In the genomic region with DNA sequence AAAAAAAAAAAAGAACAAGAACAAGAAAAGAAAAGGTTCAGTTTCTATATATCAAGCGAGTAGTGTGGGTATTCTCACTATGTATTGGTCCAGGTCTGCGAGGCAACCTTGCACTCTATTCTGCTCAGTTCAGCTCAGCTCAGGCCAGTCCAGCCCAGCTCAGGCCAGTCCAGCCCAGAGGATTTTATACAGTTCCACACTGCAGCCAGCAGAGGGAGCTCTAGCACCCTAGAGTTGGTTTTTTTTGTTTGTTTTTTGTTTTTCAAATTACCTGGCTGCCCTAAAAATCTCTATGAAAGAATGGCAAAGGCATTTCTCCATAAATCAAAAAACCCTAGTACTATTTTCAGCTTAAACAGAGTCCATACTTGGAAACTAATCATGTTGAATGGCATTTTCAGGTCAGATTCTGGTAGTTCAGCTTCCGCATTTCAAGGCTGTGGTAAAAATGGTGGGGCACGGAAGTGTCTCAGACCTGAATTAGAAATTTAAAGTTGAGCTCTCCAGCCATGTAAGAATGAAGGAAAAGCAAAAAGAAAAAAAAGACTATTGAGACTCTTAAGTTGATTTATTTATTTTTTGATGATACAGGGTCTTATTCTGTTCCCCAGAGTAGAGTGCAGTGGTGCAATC, we compare ENCODE assay signal across 8 cellular contexts. TPM values are rescaled to one million over a fixed set of nuclear protein-coding genes. Genes with fewer than 3 reads are reported as not detected.
DNase-seq lines count a peak whose midpoint lies in the region; ATAC-seq, FAIRE-seq and TF ChIP-seq lines count a peak whose summit lies in the region.

No MANE protein-coding gene starts in this region.

- H3K4me2 ChIP-seq in astrocyte (ENCODE audit: low read length) = no peak overlapping the region

- no peak for ATAC-seq in HG03571 (IDR thresholded peaks at IDR 0.05; ENCODE audit: unreplicated experiment)

- H3K27ac Mint-ChIP-seq in astrocyte (ENCODE audit: unreplicated experiment) = no peak overlapping the region

- H3K36me3 ChIP-seq in astrocyte (ENCODE audit: insufficient read depth, low read length) (peaks cover 31% of the 10 kb centered on the region), spleen (peaks cover 0 to 90% (median 21%) of the 10 kb centered on the region in 6 donors)

- no peaks in the 10 kb centered on the region for H4K20me1 ChIP-seq in astrocyte (ENCODE audit: insufficient read depth, low read length)

- no peaks in the 10 kb centered on the region for H3K27me3 Mint-ChIP-seq in astrocyte (ENCODE audit: low read depth, unreplicated experiment)

- intact Hi-C loops in spleen (cut with DNase I; ENCODE audit: low total_unique reads) = loop anchor here (2.0 to 5.0 kb wide), 2 partner anchors 258 to 280 kb away; no protein-coding TSS in a partner anchor

- H3K9me3 ChIP-seq in astrocyte (ENCODE audit: insufficient read depth, low read depth, low read length) (no peaks in the 10 kb centered on the region), spleen (no peaks in the 10 kb centered on the region)

- no peak overlapping the region for H3K4me3 ChIP-seq in astrocyte (ENCODE audit: insufficient read depth, low read depth, low read length)
- no peak overlapping the region for H3K4me3 ChIP-seq in spleen

- FAIRE-seq in astrocyte (lab: Jason Lieb, UNC) = no peak

- H3K9ac ChIP-seq in astrocyte (ENCODE audit: low read length) = no peak overlapping the region

- H3K4me1 ChIP-seq in astrocyte (ENCODE audit: insufficient read depth, low read length) (no peaks in the 10 kb centered on the region), spleen (no peaks in the 10 kb centered on the region)

- no peak for TF ChIP-seq POLR2A in spleen (IDR thresholded peaks at IDR 0.05)

- H3K27ac ChIP-seq in astrocyte (ENCODE audit: low read depth, low read length) (no peak overlapping the region), spleen (no peak overlapping the region)

- no peak overlapping the region for H2AFZ ChIP-seq in astrocyte (ENCODE audit: low read depth, low read length)

- H3K4me1 Mint-ChIP-seq in astrocyte (ENCODE audit: low read depth, unreplicated experiment) = no peaks in the 10 kb centered on the region

- H3K27me3 ChIP-seq in astrocyte (ENCODE audit: insufficient read depth, low read length) (no peaks in the 10 kb centered on the region), spleen (replicated peaks in 1 of 7) (no peaks in the 10 kb centered on the region)

- TF ChIP-seq CTCF in astrocyte (IDR thresholded peaks at IDR 0.05; ENCODE audit: insufficient read depth, low read depth, low read length) = peak; percentile 93
- peak; percentile 44 to 88 (median 78) for TF ChIP-seq CTCF in spleen (IDR thresholded peaks at IDR 0.05 in 8 of 11, conservative IDR thresholded peaks at IDR 0.05 in 3 of 11)

- WGBS in spleen, 5 donors = 59 to 75% (median 63%) methylated on average over 4 of the region's 4 CpGs

- H3K9me3 Mint-ChIP-seq in astrocyte (ENCODE audit: unreplicated experiment) = no peaks in the 10 kb centered on the region

- no peak overlapping the region for H3K4me3 Mint-ChIP-seq in astrocyte (ENCODE audit: unreplicated experiment)

- peaks cover 10% of the 10 kb centered on the region for H3K36me3 Mint-ChIP-seq in astrocyte (ENCODE audit: low read depth, unreplicated experiment)

- in situ Hi-C loops in SK-MEL-5 (cut with HindIII; ENCODE audit: low pct_unique_long_range_greater_than_20kb, low sequenced_read_pairs) = no loop called here

- peak; percentile 38 for DNase-seq in DMS153 treated with DMSO at 0.1 percent for 48 hours (lab: John Stamatoyannopoulos, UW; ENCODE audit: unreplicated experiment)
- no peak for DNase-seq in DMS153 (lab: John Stamatoyannopoulos, UW)
- DNase-seq in HK-2 (ENCODE audit: unreplicated experiment) = peak; percentile 47
- DNase-seq in SK-MEL-5 (ENCODE audit: low read depth, low spot score) = peak; percentile 74
- no peak for DNase-seq in astrocyte (ENCODE audit: low read depth)
- peak; percentile 19 to 30 for DNase-seq in hippocampal formation (lab: John Stamatoyannopoulos, UW)
- DNase-seq in spleen = peak; percentile 79

- H3K79me2 ChIP-seq in astrocyte (ENCODE audit: insufficient read depth, low read length) = no peaks in the 10 kb centered on the region

RNA-seq across cellular contexts. Expression of a gene that starts 55.2 kb away (rescaled TPM):
- 37.2 and 47.7 TPM in 2 replicates for total RNA-seq in SK-MEL-5 (2014; rRNA removed; shearing (Covaris generic))
- polyA plus RNA-seq in SK-MEL-5 (2015; cell fraction: cytosol; rRNA removed) = 44.4 and 48.7 TPM in 2 replicates
- polyA plus RNA-seq in SK-MEL-5 (2015; cell fraction: nucleus; rRNA removed) = 62.2 and 93.4 TPM in 2 replicates
- 25.0 and 27.7 TPM in 2 replicates for total RNA-seq in astrocyte
- 1 to 10 TPM; 2.3 to 9.7 (median 4.3) TPM for total RNA-seq in spleen
- 1 to 10 TPM; 2.3 to 6.0 (median 4.1) TPM for polyA plus RNA-seq in spleen

Comparison
In these comparisons a context has a peak if more than half of its experiments do, and no peak if none do; other contexts are left out.
1. DNase-seq: peak in DMS153 treated with DMSO at 0.1 percent for 48 hours (single experiment), HK-2 (single experiment), SK-MEL-5 (single experiment), hippocampal formation (2 of 2) and spleen (single experiment); none in DMS153 (single experiment) and astrocyte (single experiment).